In the genomic region with DNA sequence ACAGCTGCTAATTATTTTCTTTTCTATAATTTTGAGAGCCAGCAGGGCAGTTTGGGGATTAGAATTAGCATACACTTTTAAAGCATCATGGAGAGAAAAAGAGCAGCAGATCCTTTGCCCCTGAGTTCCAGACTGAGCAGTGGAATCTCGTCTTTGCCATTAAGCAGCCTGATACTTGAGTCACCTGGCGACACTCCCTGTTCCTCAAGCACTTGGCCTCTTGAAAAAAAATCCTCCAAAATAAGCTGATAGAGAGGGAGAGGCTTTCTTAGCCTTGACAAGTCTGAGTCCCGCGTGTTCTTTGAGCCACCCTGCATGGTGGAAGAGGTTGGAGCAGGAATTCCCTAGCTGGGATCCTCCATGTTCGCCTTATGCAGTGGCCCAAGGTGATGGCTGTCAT, we compare ENCODE assay signal across 15 cellular contexts.
DNase-seq lines count a peak whose midpoint lies in the region; ATAC-seq and TF ChIP-seq lines count a peak whose summit lies in the region.
"Had no signal": no experiment of that assay in that cellular context is flagged by ENCODE, and none has a peak within 500 bp of the region (broad histone marks: within the 10 kb centered on the region; RNA-seq: fewer than 3 reads in every experiment).

No MANE protein-coding gene starts in this region.

- intact Hi-C loops in cardiac septum (cut with DNase I) (no loop called here), Right ventricle myocardium superior (cut with DNase I) (no loop called here), left lung (cut with DNase I) (no loop called here), gastrocnemius medialis (cut with DNase I; ENCODE audit: low total_unique reads) (no loop called here)
- intact Hi-C loops in CD4-positive, alpha-beta memory T cell (cut with micrococcal nuclease), result no loop called here

- DNase-seq in cardiac septum (ENCODE audit: low spot score), result peak; percentile 15
- no peak for DNase-seq in Right ventricle myocardium superior
- peak; percentile 94 for DNase-seq in NCI-H524 treated with DMSO at 0.1 percent for 48 hours (lab: John Stamatoyannopoulos, UW)
- DNase-seq in left lung, result no peak
- no peak for DNase-seq in CD4-positive, alpha-beta memory T cell
- no peak for DNase-seq in gastrocnemius medialis
- DNase-seq: 8988T; Calu3; CD8-positive, alpha-beta T cell; DMS53; GF-D8; H9 had no signal

- no peak for TF ChIP-seq POLR2A in gastrocnemius medialis (IDR thresholded peaks at IDR 0.05)

- no peaks in the 10 kb centered on the region for H3K4me1 Mint-ChIP-seq in CD4-positive, alpha-beta memory T cell
- H3K4me1 Mint-ChIP-seq: CD14-positive monocyte had no signal

- H3K9me3 ChIP-seq in left lung, result peaks cover 0 to 26% of the 10 kb centered on the region in 2 donors
- no peaks in the 10 kb centered on the region for H3K9me3 ChIP-seq in CD4-positive, alpha-beta memory T cell (ENCODE audit: control insufficient read depth in 1 of 2, low read length in 2 of 2)
- peaks cover 0 to 3% (median 0%) of the 10 kb centered on the region in 3 donors for H3K9me3 ChIP-seq in gastrocnemius medialis

- no peaks in the 10 kb centered on the region for H3K36me3 Mint-ChIP-seq in CD4-positive, alpha-beta memory T cell
- H3K36me3 Mint-ChIP-seq: CD14-positive monocyte; CD8-positive, alpha-beta T cell had no signal

- H3K4me3 ChIP-seq in left lung (no peak overlapping the region), gastrocnemius medialis (no peak overlapping the region)
- H3K4me3 ChIP-seq in CD4-positive, alpha-beta memory T cell (ENCODE audit: low read length in 2 of 2), result no peak overlapping the region
- H3K4me3 ChIP-seq: BLaER1 had no signal

- no peak for ATAC-seq in Right ventricle myocardium superior (ENCODE audit: poor library complexity)
- peak; percentile 89 for ATAC-seq in left lung
- ATAC-seq in HG03342 (IDR thresholded peaks at IDR 0.05; ENCODE audit: unreplicated experiment), result no peak
- ATAC-seq in gastrocnemius medialis, result no peak
- ATAC-seq: CD8-positive, alpha-beta T cell had no signal

- TF ChIP-seq CTCF in left lung (IDR thresholded peaks at IDR 0.05), result no peak
- TF ChIP-seq CTCF in gastrocnemius medialis (IDR thresholded peaks at IDR 0.05 in 4 of 5, conservative IDR thresholded peaks at IDR 0.05 in 1 of 5), result no peak

- in situ Hi-C loops in gastrocnemius medialis (cut with MboI; ENCODE audit: low sequenced_read_pairs in 4 of 4), result no loop called here

- POLR2A ChIA-PET in CD4-positive, alpha-beta memory T cell (lab: Charles Lee; ENCODE audit: partially characterized antibody), result no interaction called here

- H3K4me1 ChIP-seq in left lung (no peaks in the 10 kb centered on the region), gastrocnemius medialis (no peaks in the 10 kb centered on the region)
- H3K4me1 ChIP-seq in CD4-positive, alpha-beta memory T cell (ENCODE audit: insufficient read depth, low read length), result no peaks in the 10 kb centered on the region
- H3K4me1 ChIP-seq: BLaER1 had no signal

- no peak overlapping the region for H3K27ac Mint-ChIP-seq in CD4-positive, alpha-beta memory T cell
- H3K27ac Mint-ChIP-seq: CD14-positive monocyte; CD8-positive, alpha-beta T cell; H9 had no signal

- no peak overlapping the region for H3K27ac ChIP-seq in left lung
- no peak overlapping the region for H3K27ac ChIP-seq in CD4-positive, alpha-beta memory T cell (ENCODE audit: low read depth, low read length)
- H3K27ac ChIP-seq in gastrocnemius medialis, result no peak overlapping the region
- H3K27ac ChIP-seq: BLaER1 had no signal

- H3K4me3 Mint-ChIP-seq in CD4-positive, alpha-beta memory T cell, result no peak overlapping the region
- H3K4me3 Mint-ChIP-seq: CD14-positive monocyte; CD8-positive, alpha-beta T cell; H9 had no signal

- no peaks in the 10 kb centered on the region for H3K36me3 ChIP-seq in left lung
- no peaks in the 10 kb centered on the region for H3K36me3 ChIP-seq in CD4-positive, alpha-beta memory T cell (ENCODE audit: insufficient read depth, low read length)
- no peaks in the 10 kb centered on the region for H3K36me3 ChIP-seq in gastrocnemius medialis
- H3K36me3 ChIP-seq: BLaER1 had no signal

- H3K9me3 Mint-ChIP-seq in CD4-positive, alpha-beta memory T cell, result peaks cover 2 to 18% (median 7%) of the 10 kb centered on the region in 8 donors

- CTCF ChIA-PET in CD4-positive, alpha-beta memory T cell (lab: Charles Lee; ENCODE audit: partially characterized antibody), result no interaction called here

- H3K27me3 Mint-ChIP-seq in CD4-positive, alpha-beta memory T cell, result no peaks in the 10 kb centered on the region

- H3K27me3 ChIP-seq in left lung (no peaks in the 10 kb centered on the region), gastrocnemius medialis (no peaks in the 10 kb centered on the region)
- H3K27me3 ChIP-seq in CD4-positive, alpha-beta memory T cell (ENCODE audit: insufficient read depth, low read length), result no peaks in the 10 kb centered on the region
- H3K27me3 ChIP-seq: BLaER1 had no signal

Comparison
In these comparisons a context has a peak if more than half of its experiments do, and no peak if none do; other contexts are left out.
1. DNase-seq: peak in cardiac septum (single experiment) and NCI-H524 treated with DMSO at 0.1 percent for 48 hours (single experiment); none in Right ventricle myocardium superior (single experiment), left lung (0 of 2), CD4-positive, alpha-beta memory T cell (0 of 5) and gastrocnemius medialis (0 of 2).